Comparison of ENCODE assay signal across 1 cellular context in genomic region chr10:75508814-75509306, GRCh38.
TF ChIP-seq lines count a peak whose summit lies in the region.

No MANE protein-coding gene starts in this region.

TF ChIP-seq in SK-N-SH treated with all-trans-retinoic acid at 6 μM for 48 hours, 23 proteins besides CTCF, POLR2A, EP300 and RAD21 (continued from another document):
- TF ChIP-seq CSRNP3 (CRISPR knock-in tag; IDR thresholded peaks at IDR 0.05) (no peak), ZC3H10 (CRISPR knock-in tag; IDR thresholded peaks at IDR 0.05) (no peak), TCF4 (CRISPR knock-in tag; IDR thresholded peaks at IDR 0.05; ENCODE audit: borderline replicate concordance) (peak; percentile 98), PPARA (CRISPR knock-in tag; IDR thresholded peaks at IDR 0.05; ENCODE audit: borderline replicate concordance) (no peak), ARNTL (CRISPR knock-in tag; IDR thresholded peaks at IDR 0.05; ENCODE audit: borderline replicate concordance, low read depth) (no peak), OSR1 (CRISPR knock-in tag; IDR thresholded peaks at IDR 0.05) (no peak), ZNF70 (CRISPR knock-in tag; IDR thresholded peaks at IDR 0.05) (no peak), ZNF565 (CRISPR knock-in tag; conservative IDR thresholded peaks at IDR 0.05; ENCODE audit: low read depth) (0 out of 2 replicates have a peak, but pooled peaks have one; percentile 72), TSHZ2 (CRISPR knock-in tag; IDR thresholded peaks at IDR 0.05) (peak; percentile 67; the same call in 1 of the 2 replicates)
